Comparison of ENCODE assay signal across 1 cellular context in the genomic region with DNA sequence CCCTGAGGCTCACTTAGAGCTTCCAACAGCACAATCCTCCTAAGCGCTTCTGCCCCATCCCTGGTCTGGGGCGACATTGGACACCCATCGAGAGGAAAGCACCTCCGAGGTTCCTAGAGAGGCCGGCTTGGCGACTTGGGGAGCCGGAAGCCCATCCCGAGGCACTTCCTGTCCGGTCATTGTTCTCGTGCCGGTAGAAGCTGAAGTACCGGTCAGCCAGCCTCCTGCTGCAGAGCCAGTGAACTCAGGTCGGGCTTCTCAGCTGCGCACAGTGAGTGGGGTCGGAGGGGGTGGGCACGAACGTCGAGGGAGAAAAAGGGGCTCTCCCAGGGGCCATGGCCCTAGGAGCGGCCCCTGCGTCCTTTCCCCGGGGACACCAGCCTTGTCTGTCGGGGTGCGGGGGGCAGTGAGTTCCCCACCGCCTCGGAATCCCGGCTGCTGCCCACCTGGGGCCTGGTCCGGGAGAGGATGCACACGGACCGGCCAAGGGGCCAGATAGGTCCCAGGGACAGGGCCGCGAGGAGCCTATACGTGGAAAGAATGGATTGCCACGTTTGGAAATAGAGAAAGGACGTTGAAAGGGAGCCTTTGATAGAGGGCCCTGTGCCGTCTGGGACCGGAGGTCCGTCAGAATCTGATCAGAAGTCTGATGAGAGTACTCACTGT.
A peak's percentile ranks its signal among the peaks of the same experiment; 100 is the strongest.
TF ChIP-seq lines count a peak whose summit lies in the region.

Gene ZNF35, plus strand, starts transcription at position 169 of the 666 bp plus-strand sequence. CDS start 2,336 bp downstream, outside the sequence.

TF ChIP-seq in GM23338, 12 proteins besides CTCF, POLR2A, EP300 and RAD21 (continued from another document):
- no peak for TF ChIP-seq REST (IDR thresholded peaks at IDR 0.05; ENCODE audit: unreplicated experiment)
- TF ChIP-seq ZNF114 (CRISPR knock-in tag; IDR thresholded peaks at IDR 0.05): no peak
- TF ChIP-seq EZH2 (IDR thresholded peaks at IDR 0.05; ENCODE audit: low read depth, unreplicated experiment): no peak
- TF ChIP-seq ZNF331 (CRISPR knock-in tag; IDR thresholded peaks at IDR 0.05; ENCODE audit: low read depth): no peak
- no peak for TF ChIP-seq STAT1 (IDR thresholded peaks at IDR 0.05; ENCODE audit: unreplicated experiment)
- 0 out of 2 replicates have a peak, but pooled peaks have one; percentile 27 for TF ChIP-seq CREB1 (CRISPR knock-in tag; IDR thresholded peaks at IDR 0.05; ENCODE audit: low read depth)
